Comparison of ENCODE assay signal across 34 cellular contexts in the genomic region with DNA sequence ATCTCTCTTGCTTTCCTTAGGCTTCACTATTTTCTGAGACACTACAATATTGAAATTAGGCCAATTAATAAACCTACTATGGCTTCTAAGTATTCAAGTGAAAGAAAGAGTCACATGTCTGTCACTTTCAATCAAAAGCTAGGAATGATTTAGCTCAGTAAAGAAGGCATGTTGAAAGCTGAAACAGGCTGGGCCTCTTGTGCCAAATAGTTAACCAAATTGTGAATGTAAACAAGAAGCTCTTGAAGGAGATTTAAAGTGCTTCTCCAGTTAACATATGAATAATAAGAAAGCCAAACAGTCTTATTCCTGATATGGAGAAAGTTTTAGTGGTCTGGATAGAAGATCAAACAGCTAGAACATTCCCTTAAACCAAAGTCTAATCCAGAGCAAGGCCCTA.
"Had no signal": no experiment of that assay in that cellular context is flagged by ENCODE, and none has a peak within 500 bp of the region (broad histone marks: within the 10 kb centered on the region; RNA-seq: fewer than 3 reads in every experiment).

No MANE protein-coding gene starts in this region.

- H3K4me1 ChIP-seq: adrenal gland, ascending aorta had no signal

- H3K27me3 ChIP-seq: adrenal gland, ascending aorta, cardiac muscle cell had no signal

- DNase-seq: activated CD4-positive, alpha-beta memory T cell treated with anti-CD3 and anti-CD28 coated beads, Interleukin-2, amount 10 ng/mL, durations not matched to agents 7 days and 5 days; activated CD4-positive, alpha-beta T cell treated with anti-CD3 and anti-CD28 coated beads for 1 hour; activated CD4-positive, alpha-beta T cell treated with anti-CD3 and anti-CD28 coated beads for 36 hours; activated CD4-positive, alpha-beta T cell treated with anti-CD3 and anti-CD28 coated beads for 48 hours; activated CD4-positive, alpha-beta T cell treated with anti-CD3 and anti-CD28 coated beads, Interleukin-2, amount 10 ng/mL, durations not matched to agents 7 days and 5 days; activated CD4-positive, alpha-beta T cell treated with anti-CD3 and anti-CD28 coated beads, Interleukin-2, amount 50 U/mL, for 48 hours; activated CD4-positive, CD25-positive, alpha-beta regulatory T cell; activated CD8-positive, alpha-beta memory T cell treated with anti-CD3 and anti-CD28 coated beads for 24 hours; activated CD8-positive, alpha-beta memory T cell treated with anti-CD3 and anti-CD28 coated beads, Interleukin-2, amount 10 ng/mL, durations not matched to agents 7 days and 5 days; activated CD8-positive, alpha-beta memory T cell treated with anti-CD3 and anti-CD28 coated beads, Interleukin-2, amount 50 U/mL, for 48 hours; activated CD8-positive, alpha-beta T cell treated with anti-CD3 and anti-CD28 coated beads, Interleukin-2, amount 10 ng/mL, durations not matched to agents 7 days and 5 days; activated effector memory CD4-positive, alpha-beta T cell treated with anti-CD3 and anti-CD28 coated beads, Interleukin-2, amount 50 U/mL, for 16 hours; activated gamma-delta T cell treated with Interleukin-2 at 50 U/mL for 16 hours; activated naive CD4-positive, alpha-beta T cell; activated naive CD4-positive, alpha-beta T cell treated with anti-CD3 and anti-CD28 coated beads for 36 hours; activated naive CD4-positive, alpha-beta T cell treated with anti-CD3 and anti-CD28 coated beads, Interleukin-2, amount 50 U/mL, for 16 hours; activated naive CD8-positive, alpha-beta T cell treated with anti-CD3 and anti-CD28 coated beads for 36 hours; activated T-cell treated with anti-CD3 and anti-CD28 coated beads, Interleukin-2, amount 50 U/mL, for 4 hours; activated T-cell treated with anti-CD3 and anti-CD28 coated beads, Interleukin-2, amount 50 U/mL, for 72 hours; adrenal gland; amygdala; anterior cingulate cortex; central memory CD4-positive, alpha-beta T cell; SW 1271; T-helper 1 cell; T-helper 2 cell; T-helper 9 cell; WERI-Rb-1 had no signal

- ATAC-seq: activated CD4-positive, alpha-beta T cell treated with anti-CD3 and anti-CD28 coated beads for 36 hours; activated CD4-positive, CD25-positive, alpha-beta regulatory T cell treated with anti-CD3 and anti-CD28 coated beads, Interleukin-2, amount 50 U/mL, for 24 hours; activated CD8-positive, alpha-beta memory T cell treated with anti-CD3 and anti-CD28 coated beads, Interleukin-2, amount 10 ng/mL, durations not matched to agents 7 days and 5 days; activated CD8-positive, alpha-beta T cell treated with anti-CD3 and anti-CD28 coated beads, Interleukin-2, amount 10 ng/mL, durations not matched to agents 7 days and 5 days; activated naive CD4-positive, alpha-beta T cell treated with anti-CD3 and anti-CD28 coated beads, Interleukin-2, amount 50 U/mL, for 72 hours; activated T-cell treated with anti-CD3 and anti-CD28 coated beads, Interleukin-2, amount 50 U/mL, for 4 hours; activated T-cell treated with anti-CD3 and anti-CD28 coated beads, Interleukin-2, amount 50 U/mL, for 72 hours; activated T-helper 17 cell treated with anti-CD3 and anti-CD28 coated beads, Interleukin-2, amount 50 U/mL, for 72 hours; WTC11 had no signal

- H3K9me3 ChIP-seq: adrenal gland, ascending aorta had no signal

- H3K27ac ChIP-seq: adrenal gland, ascending aorta, cardiac muscle cell, WERI-Rb-1 had no signal

- H3K36me3 ChIP-seq: adrenal gland, ascending aorta, cardiac muscle cell, WERI-Rb-1 had no signal

- H3K4me3 ChIP-seq: adrenal gland, ascending aorta, cardiac muscle cell had no signal
